9 cellular contexts compared by ENCODE assay signal in the genomic region with DNA sequence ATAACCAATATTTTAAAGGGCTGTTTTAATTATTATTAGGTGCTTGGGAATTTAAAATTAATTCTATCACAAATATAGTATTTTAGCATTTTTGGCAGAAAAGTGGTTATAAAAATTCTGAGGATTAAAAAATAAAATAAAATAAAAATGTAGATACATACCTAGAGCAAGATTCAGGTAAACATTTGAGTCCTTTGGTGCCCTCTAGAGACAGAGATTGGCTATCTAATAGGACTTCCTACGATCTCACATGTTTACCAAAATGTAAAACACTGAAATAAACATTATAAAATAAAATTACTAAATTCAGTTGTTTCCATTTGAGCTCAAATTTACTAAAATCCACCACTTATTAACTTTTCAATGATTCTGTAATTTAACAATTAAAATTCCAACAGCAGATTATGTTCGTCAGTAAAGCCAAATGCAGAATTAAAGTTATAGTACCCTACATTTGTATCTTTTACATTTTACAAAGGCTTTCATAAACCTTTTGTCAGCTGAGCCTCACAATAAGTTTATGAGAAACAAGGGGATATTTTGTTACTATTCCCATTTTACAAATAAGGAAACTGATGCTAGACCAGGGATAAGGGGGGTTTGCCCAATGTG. TPM values are rescaled to one million over a fixed set of nuclear protein-coding genes. Genes with fewer than 3 reads are reported as not detected.
DNase-seq lines count a peak whose midpoint lies in the region; ATAC-seq and TF ChIP-seq lines count a peak whose summit lies in the region.
"Had no signal": no experiment of that assay in that cellular context is flagged by ENCODE, and none has a peak within 500 bp of the region (broad histone marks: within the 10 kb centered on the region; RNA-seq: fewer than 3 reads in every experiment).

No MANE protein-coding gene starts in this region.

- H3K4me3 ChIP-seq in LNCaP clone FGC (ENCODE audit: low read depth, low read length) = no peak overlapping the region
- no peak overlapping the region for H3K4me3 ChIP-seq in cardiac fibroblast (replicated peaks in 1 of 2; ENCODE audit: low read depth in 2 of 2, low read length in 2 of 2)
- H3K4me3 ChIP-seq: ascending aorta had no signal

- no peak overlapping the region for H3K27ac Mint-ChIP-seq in nephron progenitor cell

- peaks cover 19% of the 10 kb centered on the region for H3K4me1 Mint-ChIP-seq in nephron progenitor cell

- in situ Hi-C loops in G401 (cut with HindIII; ENCODE audit: low sequenced_read_pairs) (no loop called here), KBM-7 (cut with MboI; ENCODE audit: low pct_unique_long_range_greater_than_20kb, low sequenced_read_pairs) (no loop called here)

- H3K9me3 Mint-ChIP-seq in nephron progenitor cell = peaks cover 4% of the 10 kb centered on the region

- no peak overlapping the region for H3K4me3 Mint-ChIP-seq in nephron progenitor cell

- H3K27me3 Mint-ChIP-seq in nephron progenitor cell (ENCODE audit: low read depth, poor library complexity) = no peaks in the 10 kb centered on the region

- ATAC-seq in GM18505 (IDR thresholded peaks at IDR 0.05; ENCODE audit: unreplicated experiment) = no peak
- ATAC-seq in HG02970 (IDR thresholded peaks at IDR 0.05; ENCODE audit: low FRiP score, unreplicated experiment) = no peak
- ATAC-seq in GM19397 (IDR thresholded peaks at IDR 0.05; ENCODE audit: unreplicated experiment) = no peak

- H3K36me3 Mint-ChIP-seq in nephron progenitor cell (ENCODE audit: low read depth) = peaks cover 12% of the 10 kb centered on the region

- DNase-seq in G401 (ENCODE audit: low spot score) = peak; percentile 26
- peak; percentile 19 for DNase-seq in LNCaP clone FGC (ENCODE audit: low read depth)
- peak; percentile 36 to 64 for DNase-seq in cardiac fibroblast (ENCODE audit: low read depth in 2 of 2)
- no peak for DNase-seq in nephron progenitor cell
- no peak for DNase-seq in KBM-7

- TF ChIP-seq CTCF in LNCaP clone FGC (IDR thresholded peaks at IDR 0.05; ENCODE audit: control insufficient read depth, extremely low read depth, insufficient read depth) (peak; percentile 60), cardiac fibroblast (IDR thresholded peaks at IDR 0.05; ENCODE audit: low read depth, low read length) (peak; percentile 45), nephron progenitor cell (IDR thresholded peaks at IDR 0.05) (peak; percentile 46)

- TF ChIP-seq POLR2A in GM18505 (IDR thresholded peaks at IDR 0.05; ENCODE audit: borderline replicate concordance, extremely low read depth, insufficient read depth, insufficient read length) = no peak

RNA-seq across cellular contexts. Expression of gene SLC36A4, which starts 27.7 kb away (rescaled TPM):
- 9.5 and 16.0 TPM in 2 replicates for total RNA-seq in G401 (2014; rRNA removed; shearing (Covaris generic))

Comparison
In these comparisons a context has a peak if more than half of its experiments do, and no peak if none do; other contexts are left out.
1. DNase-seq: peak in G401 (single experiment), LNCaP clone FGC (single experiment) and cardiac fibroblast (2 of 2); none in nephron progenitor cell (single experiment) and KBM-7 (single experiment).
2. Peak in every context shown above with its lines, with median percentiles within 50 percentile points of each other: CTCF ChIP-seq.